ENCODE assay signal across 9 cellular contexts in genomic region chr15:66251790-66252355, GRCh38. TPM values are rescaled to one million over a fixed set of nuclear protein-coding genes. Genes with fewer than 3 reads are reported as not detected.
A peak's percentile ranks its signal among the peaks of the same experiment; 100 is the strongest.
DNase-seq lines count a peak whose midpoint lies in the region; ATAC-seq, FAIRE-seq and TF ChIP-seq lines count a peak whose summit lies in the region.
"Had no signal": no experiment of that assay in that cellular context is flagged by ENCODE, and none has a peak within 500 bp of the region (broad histone marks: within the 10 kb centered on the region; RNA-seq: fewer than 3 reads in every experiment).

No MANE protein-coding gene starts in this region.

- no peak overlapping the region for H3K9ac ChIP-seq in kidney (ENCODE audit: low read length in 2 of 2)

- H3K27me3 Mint-ChIP-seq in activated CD8-positive, alpha-beta T cell treated with anti-CD3 and anti-CD28 coated beads for 36 hours = peaks cover 58% of the 10 kb centered on the region

- H3K4me3 ChIP-seq in kidney (ENCODE audit: low read length in 2 of 2) (peak overlapping the region; percentile 62), transverse colon (peak overlapping the region in 3 of 4 donors; percentile 33 to 62 (median 42))

- TF ChIP-seq CTCF in activated CD8-positive, alpha-beta T cell treated with anti-CD3 and anti-CD28 coated beads for 36 hours (IDR thresholded peaks at IDR 0.05) = no peak
- TF ChIP-seq CTCF in kidney (IDR thresholded peaks at IDR 0.05; ENCODE audit: borderline replicate concordance, extremely low read depth, insufficient read depth) (no peak), transverse colon (IDR thresholded peaks at IDR 0.05) (no peak)

- H3K9me3 ChIP-seq in kidney (ENCODE audit: control insufficient read depth in 1 of 2, low read length in 2 of 2) (no peaks in the 10 kb centered on the region), transverse colon (no peaks in the 10 kb centered on the region)

- H3K27me3 ChIP-seq in transverse colon = peaks cover 87% of the 10 kb centered on the region

- TF ChIP-seq POLR2A in transverse colon (IDR thresholded peaks at IDR 0.05) (no peak), GM18505 (IDR thresholded peaks at IDR 0.05; ENCODE audit: borderline replicate concordance, extremely low read depth, insufficient read depth, insufficient read length) (no peak)

- 7% methylated on average over 26 of the region's 41 CpGs; no CpG with 5 or more reads in 1 of the 2 donors for WGBS in transverse colon (ENCODE audit: low coverage in 1 of 2), 2 donors

- POLR2A ChIA-PET in activated CD8-positive, alpha-beta T cell treated with anti-CD3 and anti-CD28 coated beads for 36 hours (lab: Charles Lee) = no interaction called here

- ATAC-seq in left cardiac atrium (no peak), GM18505 (IDR thresholded peaks at IDR 0.05; ENCODE audit: unreplicated experiment) (no peak)
- ATAC-seq in activated CD8-positive, alpha-beta T cell treated with anti-CD3 and anti-CD28 coated beads for 36 hours = no peak

- intact Hi-C loops in cardiac septum (cut with DNase I) = no loop called here
- intact Hi-C loops in left cardiac atrium (cut with DNase I) = no loop called here
- intact Hi-C loops in activated CD8-positive, alpha-beta T cell treated with anti-CD3 and anti-CD28 coated beads for 36 hours (cut with micrococcal nuclease) = no loop called here
- intact Hi-C loops in kidney (cut with DNase I) = no loop called here
- intact Hi-C loops in transverse colon (cut with DNase I; ENCODE audit: low total_unique reads) = no loop called here

- in situ Hi-C loops in transverse colon (cut with MboI; ENCODE audit: low pct_ligation_motif_present in 1 of 4, low pct_unique_long_range_greater_than_20kb in 1 of 4, low sequenced_read_pairs in 3 of 4) = no loop called here

- no peaks in the 10 kb centered on the region for H3K36me3 Mint-ChIP-seq in activated CD8-positive, alpha-beta T cell treated with anti-CD3 and anti-CD28 coated beads for 36 hours (ENCODE audit: low read depth)

- no peak overlapping the region for H3K4me3 Mint-ChIP-seq in activated CD8-positive, alpha-beta T cell treated with anti-CD3 and anti-CD28 coated beads for 36 hours

- H3K9me3 Mint-ChIP-seq in activated CD8-positive, alpha-beta T cell treated with anti-CD3 and anti-CD28 coated beads for 36 hours = no peaks in the 10 kb centered on the region

- H3K27ac Mint-ChIP-seq in activated CD8-positive, alpha-beta T cell treated with anti-CD3 and anti-CD28 coated beads for 36 hours = no peak overlapping the region

- H3K4me1 ChIP-seq in kidney (ENCODE audit: control insufficient read depth in 1 of 2, insufficient read depth in 1 of 2, low read depth in 1 of 2, low read length in 2 of 2) (peaks cover 0 to 10% of the 10 kb centered on the region in 2 donors), transverse colon (peaks cover 5 to 34% (median 30%) of the 10 kb centered on the region in 4 donors)

- H3K27ac ChIP-seq in kidney (ENCODE audit: low read depth in 2 of 2, low read length in 2 of 2) = no peak overlapping the region
- H3K27ac ChIP-seq in transverse colon = no peak overlapping the region

- FAIRE-seq in kidney (lab: Jason Lieb, UNC) = no peak

- peak; percentile 61 for DNase-seq in cardiac septum (ENCODE audit: low spot score)
- no peak for DNase-seq in left cardiac atrium
- peak; percentile 4 for DNase-seq in activated CD8-positive, alpha-beta T cell treated with anti-CD3 and anti-CD28 coated beads for 36 hours
- peak; percentile 71 for DNase-seq in kidney
- no peak for DNase-seq in transverse colon
- no peak for DNase-seq in midbrain (lab: John Stamatoyannopoulos, UW)
- DNase-seq in HuH-7.5 (ENCODE audit: low spot score) = no peak

- H3K4me1 Mint-ChIP-seq in activated CD8-positive, alpha-beta T cell treated with anti-CD3 and anti-CD28 coated beads for 36 hours (ENCODE audit: low read depth) = peaks cover 9% of the 10 kb centered on the region

- TF ChIP-seq EP300 in transverse colon (IDR thresholded peaks at IDR 0.05; ENCODE audit: low read depth) = no peak

- H3K36me3 ChIP-seq in kidney (ENCODE audit: control insufficient read depth in 1 of 2, insufficient read depth in 2 of 2, low read length in 2 of 2) (no peaks in the 10 kb centered on the region), transverse colon (no peaks in the 10 kb centered on the region)

- CTCF ChIA-PET in activated CD8-positive, alpha-beta T cell treated with anti-CD3 and anti-CD28 coated beads for 36 hours (lab: Charles Lee) = no interaction called here

RNA-seq across cellular contexts. Expression of gene MEGF11, which starts 1.7 kb away (rescaled TPM):
- total RNA-seq in cardiac septum (not detected), left cardiac atrium (not detected), kidney (41.8 TPM), transverse colon (under 1 TPM in 1 of 4 donors, not detected in 3; 0.16 TPM)
- total RNA-seq in activated CD8-positive, alpha-beta T cell treated with anti-CD3 and anti-CD28 coated beads for 36 hours = not detected
- polyA plus RNA-seq in kidney (ENCODE audit: insufficient read depth, low read depth, low replicate concordance) = 10.4 TPM
- total RNA-seq: mononuclear cell had no signal

RNA-seq across cellular contexts. Expression of gene DIS3L, which starts 41.5 kb away (rescaled TPM):
- total RNA-seq in cardiac septum = 30.9 TPM
- 10 to 100 TPM; 31.2 to 36.7 TPM for total RNA-seq in left cardiac atrium
- 10 to 100 TPM; 23.6 to 23.7 TPM for total RNA-seq in activated CD8-positive, alpha-beta T cell treated with anti-CD3 and anti-CD28 coated beads for 36 hours
- 28.5 TPM for total RNA-seq in kidney
- 10.6 TPM for polyA plus RNA-seq in kidney (ENCODE audit: insufficient read depth, low read depth, low replicate concordance)
- 10 to 100 TPM; 17.6 to 24.8 (median 24.3) TPM for total RNA-seq in transverse colon

Comparison
In these comparisons a context has a peak if more than half of its experiments do, and no peak if none do; other contexts are left out.
1. DNase-seq: peak in cardiac septum (single experiment), activated CD8-positive, alpha-beta T cell treated with anti-CD3 and anti-CD28 coated beads for 36 hours (single experiment) and kidney (single experiment); none in left cardiac atrium (single experiment), transverse colon (single experiment), midbrain (single experiment) and HuH-7.5 (single experiment).
2. RNA of gene MEGF11, which starts 1.7 kb away (total RNA-seq): 41.8 TPM in kidney (single experiment); not detected in left cardiac atrium, not detected in cardiac septum (single experiment), not detected in activated CD8-positive, alpha-beta T cell treated with anti-CD3 and anti-CD28 coated beads for 36 hours and 0.16 TPM in transverse colon; every median in the first group is over 10 times any median in the second.